1 cellular context compared by ENCODE assay signal in the genomic region with DNA sequence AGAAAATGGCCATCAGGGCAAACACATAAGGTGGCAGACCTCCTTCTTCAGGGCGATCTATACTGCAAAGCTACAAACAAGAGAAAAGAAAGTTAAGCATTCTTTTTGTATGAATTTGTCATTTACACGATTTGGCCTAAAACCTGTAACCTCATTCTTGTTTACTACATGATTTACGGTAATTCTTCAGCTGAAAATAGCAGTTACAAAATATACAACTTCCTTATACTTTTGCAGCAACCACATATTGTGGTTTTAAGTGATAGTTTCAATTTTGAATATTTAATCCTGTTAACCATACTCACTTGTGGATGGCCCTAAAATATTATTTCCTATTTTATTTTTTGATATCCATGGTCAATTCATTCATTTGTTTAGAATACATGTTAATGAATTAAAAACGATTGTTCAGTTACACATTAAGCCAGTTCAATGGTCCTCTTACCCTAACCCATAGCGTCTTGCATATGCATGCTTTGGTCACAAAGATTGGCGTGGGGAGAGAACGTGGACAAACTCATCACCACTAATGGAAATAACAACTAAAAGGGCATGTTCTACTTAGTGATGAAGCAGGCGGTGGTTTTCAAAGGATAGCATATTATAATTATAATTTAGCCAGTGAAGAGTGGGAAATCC.
TF ChIP-seq lines count a peak whose summit lies in the region.

No MANE protein-coding gene starts in this region.

TF ChIP-seq in GM12878, 131 proteins besides CTCF, POLR2A, EP300 and RAD21 (continues in another document):
- TF ChIP-seq ZNF687 (IDR thresholded peaks at IDR 0.05) (no peak), ATF7 (IDR thresholded peaks at IDR 0.05; ENCODE audit: low read depth) (peak; percentile 32; the same call in 1 of the 2 replicates), FOXM1 (IDR thresholded peaks at IDR 0.05; ENCODE audit: low read depth, low read length) (no peak), PAX8 (IDR thresholded peaks at IDR 0.05) (no peak), GABPA (IDR thresholded peaks at IDR 0.05; ENCODE audit: low read depth) (no peak), PBX3 (IDR thresholded peaks at IDR 0.05; ENCODE audit: insufficient replicate concordance, low read depth, low read length) (no peak), TCF3 (IDR thresholded peaks at IDR 0.05; ENCODE audit: borderline replicate concordance, insufficient read depth, low read depth, low read length) (no peak), ZNF24 (IDR thresholded peaks at IDR 0.05) (no peak), MLLT1 (IDR thresholded peaks at IDR 0.05) (0 out of 2 replicates have a peak, but pooled peaks have one; percentile 68), ATF2 (IDR thresholded peaks at IDR 0.05; ENCODE audit: low read length) (no peak), TCF12 (IDR thresholded peaks at IDR 0.05; ENCODE audit: low read depth, low read length) (no peak), MTA2 (IDR thresholded peaks at IDR 0.05; ENCODE audit: low read depth) (peak; percentile 63; the same call in 1 of the 2 replicates), MYB (IDR thresholded peaks at IDR 0.05; ENCODE audit: borderline replicate concordance, low read depth, low read length) (no peak), EZH2 (IDR thresholded peaks at IDR 0.05; ENCODE audit: borderline replicate concordance, control insufficient read depth, low read depth, low read length) (no peak), CEBPB (IDR thresholded peaks at IDR 0.05; ENCODE audit: borderline replicate concordance in 1 of 2, low read depth in 2 of 2, low read length in 2 of 2) (no peak), FOXK2 (IDR thresholded peaks at IDR 0.05) (no peak), ASH2L (IDR thresholded peaks at IDR 0.05; ENCODE audit: borderline replicate concordance, low read depth) (no peak), FOS (IDR thresholded peaks at IDR 0.05; ENCODE audit: borderline replicate concordance, extremely low read depth, insufficient read length) (no peak), SUPT20H (IDR thresholded peaks at IDR 0.05; ENCODE audit: borderline replicate concordance, control insufficient read depth, low read depth, low read length) (no peak), KLF5 (IDR thresholded peaks at IDR 0.05; ENCODE audit: partially characterized antibody) (no peak), PML (IDR thresholded peaks at IDR 0.05; ENCODE audit: low read length) (no peak), BHLHE40 (IDR thresholded peaks at IDR 0.05; ENCODE audit: borderline replicate concordance in 1 of 2, low read depth in 2 of 2, low read length in 1 of 2) (0 out of 4 replicates have a peak, but pooled peaks of 1 of the 2 experiments have one; percentile 5), SP1 (IDR thresholded peaks at IDR 0.05; ENCODE audit: low read depth, low read length) (no peak), USF1 (IDR thresholded peaks at IDR 0.05; ENCODE audit: borderline replicate concordance, extremely low read length, insufficient read depth, low read depth, low read length) (no peak), HDAC2 (IDR thresholded peaks at IDR 0.05) (no peak), HCFC1 (IDR thresholded peaks at IDR 0.05; ENCODE audit: low read length) (no peak), SREBF1 (IDR thresholded peaks at IDR 0.05; ENCODE audit: low read length) (no peak), NFIC (IDR thresholded peaks at IDR 0.05; ENCODE audit: low read depth, low read length) (no peak; the same call in 1 of the 2 replicates), IKZF1 (conservative IDR thresholded peaks at IDR 0.05) (peak; percentile 40; the same call in 1 of the 2 replicates), RUNX3 (IDR thresholded peaks at IDR 0.05; ENCODE audit: low read length) (peak; percentile 91), MXI1 (IDR thresholded peaks at IDR 0.05; ENCODE audit: low read depth, low read length) (no peak), IRF3 (IDR thresholded peaks at IDR 0.05) (no peak), CBFB (IDR thresholded peaks at IDR 0.05; ENCODE audit: low read depth) (peak; percentile 65), SMAD1 (IDR thresholded peaks at IDR 0.05; ENCODE audit: low read depth, partially characterized antibody) (no peak), MTA3 (IDR thresholded peaks at IDR 0.05; ENCODE audit: borderline replicate concordance, low read length) (peak; percentile 19; the same call in 1 of the 2 replicates), NBN (IDR thresholded peaks at IDR 0.05) (peak; percentile 47; the same call in 1 of the 2 replicates), CUX1 (IDR thresholded peaks at IDR 0.05; ENCODE audit: insufficient replicate concordance, low read depth, low read length) (no peak), SREBF2 (IDR thresholded peaks at IDR 0.05; ENCODE audit: low read length) (no peak), CHD2 (IDR thresholded peaks at IDR 0.05; ENCODE audit: borderline replicate concordance, low read depth, low read length) (no peak), PAX5 (IDR thresholded peaks at IDR 0.05; ENCODE audit: borderline replicate concordance, low read depth, low read length) (no peak), ESRRA (IDR thresholded peaks at IDR 0.05; ENCODE audit: low read length) (no peak)
- TF ChIP-seq, protein P1, sequence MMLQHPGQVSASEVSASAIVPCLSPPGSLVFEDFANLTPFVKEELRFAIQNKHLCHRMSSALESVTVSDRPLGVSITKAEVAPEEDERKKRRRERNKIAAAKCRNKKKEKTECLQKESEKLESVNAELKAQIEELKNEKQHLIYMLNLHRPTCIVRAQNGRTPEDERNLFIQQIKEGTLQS (IDR thresholded peaks at IDR 0.05; ENCODE audit: borderline replicate concordance, extremely low read depth, low read depth, low read length): no peak
- TF ChIP-seq, protein P2, sequence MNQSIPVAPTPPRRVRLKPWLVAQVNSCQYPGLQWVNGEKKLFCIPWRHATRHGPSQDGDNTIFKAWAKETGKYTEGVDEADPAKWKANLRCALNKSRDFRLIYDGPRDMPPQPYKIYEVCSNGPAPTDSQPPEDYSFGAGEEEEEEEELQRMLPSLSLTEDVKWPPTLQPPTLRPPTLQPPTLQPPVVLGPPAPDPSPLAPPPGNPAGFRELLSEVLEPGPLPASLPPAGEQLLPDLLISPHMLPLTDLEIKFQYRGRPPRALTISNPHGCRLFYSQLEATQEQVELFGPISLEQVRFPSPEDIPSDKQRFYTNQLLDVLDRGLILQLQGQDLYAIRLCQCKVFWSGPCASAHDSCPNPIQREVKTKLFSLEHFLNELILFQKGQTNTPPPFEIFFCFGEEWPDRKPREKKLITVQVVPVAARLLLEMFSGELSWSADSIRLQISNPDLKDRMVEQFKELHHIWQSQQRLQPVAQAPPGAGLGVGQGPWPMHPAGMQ (IDR thresholded peaks at IDR 0.05; ENCODE audit: borderline replicate concordance): no peak
- TF ChIP-seq, protein P3, sequence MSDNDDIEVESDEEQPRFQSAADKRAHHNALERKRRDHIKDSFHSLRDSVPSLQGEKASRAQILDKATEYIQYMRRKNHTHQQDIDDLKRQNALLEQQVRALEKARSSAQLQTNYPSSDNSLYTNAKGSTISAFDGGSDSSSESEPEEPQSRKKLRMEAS (IDR thresholded peaks at IDR 0.05; ENCODE audit: low read depth, low read length): no peak
